22 cellular contexts compared by ENCODE assay signal in genomic region chr5:148838357-148838756, GRCh38.
"Had no signal": no experiment of that assay in that cellular context is flagged by ENCODE, and none has a peak within 500 bp of the region (broad histone marks: within the 10 kb centered on the region; RNA-seq: fewer than 3 reads in every experiment).

No MANE protein-coding gene starts in this region.

- H3K27ac Mint-ChIP-seq: activated B cell treated with CpG ODN at 0.5 μM for 24 hours; activated CD4-positive, alpha-beta T cell treated with anti-CD3 and anti-CD28 coated beads for 36 hours; activated naive CD4-positive, alpha-beta T cell treated with anti-CD3 and anti-CD28 coated beads, Interleukin-2, amount 10 ng/mL, durations not matched to agents 7 days and 5 days; activated T-cell treated with anti-CD3 and anti-CD28 coated beads, Interleukin-2, amount 50 U/mL, for 72 hours; nephron progenitor cell had no signal

- H3K79me2 ChIP-seq: parathyroid adenoma had no signal

- ATAC-seq: activated CD4-positive, alpha-beta T cell treated with anti-CD3 and anti-CD28 coated beads for 36 hours; activated T-cell treated with anti-CD3 and anti-CD28 coated beads, Interleukin-2, amount 50 U/mL, for 72 hours had no signal

- H3K9me3 Mint-ChIP-seq: activated B cell treated with CpG ODN at 0.5 μM for 24 hours; activated naive CD4-positive, alpha-beta T cell treated with anti-CD3 and anti-CD28 coated beads, Interleukin-2, amount 10 ng/mL, durations not matched to agents 7 days and 5 days; activated T-cell treated with anti-CD3 and anti-CD28 coated beads, Interleukin-2, amount 50 U/mL, for 72 hours; nephron progenitor cell had no signal

- H3K36me3 Mint-ChIP-seq: activated naive CD4-positive, alpha-beta T cell treated with anti-CD3 and anti-CD28 coated beads, Interleukin-2, amount 10 ng/mL, durations not matched to agents 7 days and 5 days had no signal

- FAIRE-seq: endometrium, TTC549 had no signal

- H3K4me3 Mint-ChIP-seq: activated B cell treated with CpG ODN at 0.5 μM for 24 hours; activated CD4-positive, alpha-beta T cell treated with anti-CD3 and anti-CD28 coated beads for 36 hours; activated naive CD4-positive, alpha-beta T cell treated with anti-CD3 and anti-CD28 coated beads, Interleukin-2, amount 10 ng/mL, durations not matched to agents 7 days and 5 days; activated T-cell treated with anti-CD3 and anti-CD28 coated beads, Interleukin-2, amount 50 U/mL, for 72 hours; nephron progenitor cell had no signal

- DNase-seq: activated B cell treated with CpG ODN at 0.5 μM for 24 hours; activated CD4-positive, alpha-beta T cell treated with anti-CD3 and anti-CD28 coated beads for 36 hours; activated CD4-positive, alpha-beta T cell treated with anti-CD3 and anti-CD28 coated beads, Interleukin-2, amount 50 U/mL, for 4 hours; activated effector memory CD4-positive, alpha-beta T cell treated with anti-CD3 and anti-CD28 coated beads, Interleukin-2, amount 50 U/mL, for 16 hours; activated naive CD4-positive, alpha-beta T cell treated with anti-CD3 and anti-CD28 coated beads, Interleukin-2, amount 10 ng/mL, durations not matched to agents 7 days and 5 days; activated T-cell treated with anti-CD3 and anti-CD28 coated beads, Interleukin-2, amount 50 U/mL, for 72 hours; amygdala; kidney glomerular epithelial cell; nephron progenitor cell; nucleus accumbens; sigmoid colon; stimulated activated CD4-positive, alpha-beta T cell treated with anti-CD3 and anti-CD28 coated beads, Interleukin-2, amount 100 ng/mL, for 48 hours; stimulated activated CD8-positive, alpha-beta memory T cell treated with anti-CD3 and anti-CD28 coated beads, Interleukin-4, amount 100 ng/mL, for 48 hours; stimulated activated naive CD4-positive, alpha-beta T cell; SW 1271; T-helper 2 cell; testis; trophoblast cell had no signal

- H3K9me3 ChIP-seq: sigmoid colon, testis had no signal

- H2AFZ ChIP-seq: parathyroid adenoma had no signal

- H3K36me3 ChIP-seq: sigmoid colon had no signal

- H3K27me3 Mint-ChIP-seq: activated B cell treated with CpG ODN at 0.5 μM for 24 hours; activated CD4-positive, alpha-beta T cell treated with anti-CD3 and anti-CD28 coated beads for 36 hours had no signal

- H3K27ac ChIP-seq: parathyroid adenoma, sigmoid colon, SK-N-MC, testis had no signal

- H3K4me1 ChIP-seq: sigmoid colon, testis had no signal

- H3K9ac ChIP-seq: parathyroid adenoma had no signal

- H3K4me3 ChIP-seq: sigmoid colon, SK-N-MC, testis had no signal

- H3K27me3 ChIP-seq: sigmoid colon, testis had no signal

- H3K4me1 Mint-ChIP-seq: activated CD4-positive, alpha-beta T cell treated with anti-CD3 and anti-CD28 coated beads for 36 hours; nephron progenitor cell had no signal
